In genomic region chr19:7795555-7796161, GRCh38 we compare ENCODE assay signal across 18 cellular contexts. TPM values are rescaled to one million over a fixed set of nuclear protein-coding genes. Genes with fewer than 3 reads are reported as not detected.
A peak's percentile ranks its signal among the peaks of the same experiment; 100 is the strongest.
DNase-seq lines count a peak whose midpoint lies in the region; ATAC-seq, FAIRE-seq and TF ChIP-seq lines count a peak whose summit lies in the region.
"Had no signal": no experiment of that assay in that cellular context is flagged by ENCODE, and none has a peak within 500 bp of the region (broad histone marks: within the 10 kb centered on the region; RNA-seq: fewer than 3 reads in every experiment).

No MANE protein-coding gene starts in this region.

- no peak overlapping the region for H3K4me3 ChIP-seq in AG04450 (ENCODE audit: low read depth, low read length)
- H3K4me3 ChIP-seq in IMR-90 (ENCODE audit: insufficient read depth, low read depth, low read length) = no peak overlapping the region
- H3K4me3 ChIP-seq in endothelial cell of umbilical vein (replicated peaks in 1 of 3; ENCODE audit: insufficient read depth in 1 of 3, low read depth in 1 of 3, low read length in 3 of 3) = no peak overlapping the region
- H3K4me3 ChIP-seq: PC-9 had no signal

- no peak overlapping the region for H4K5ac ChIP-seq in IMR-90 (ENCODE audit: low read depth, low read length)

- TF ChIP-seq POLR2A in IMR-90 (IDR thresholded peaks at IDR 0.05; ENCODE audit: low read depth, low read length) (no peak), endothelial cell of umbilical vein (IDR thresholded peaks at IDR 0.05; ENCODE audit: low read depth, low read length) (peak; percentile 39)

- BruUV-seq in IMR-90 (replicated peaks; lab: Mats Ljungman, UMichigan) = no TSS peak
- BruUV-seq in endothelial cell of umbilical vein (replicated peaks; lab: Mats Ljungman, UMichigan) = no TSS peak

- POLR2A ChIA-PET in AG04450 (lab: Yijun Ruan, JAX) (no interaction called here), IMR-90 (lab: Charles Lee; ENCODE audit: unreplicated experiment) (no interaction called here), endothelial cell of umbilical vein (lab: Charles Lee) (no interaction called here)

- no peaks in the 10 kb centered on the region for H3K27me3 ChIP-seq in AG04450 (ENCODE audit: control insufficient read depth, insufficient read depth, low read length)
- H3K27me3 ChIP-seq in IMR-90 (ENCODE audit: control insufficient read depth, insufficient read depth, low read length) = no peaks in the 10 kb centered on the region; the same call in 1 of the 2 replicates
- no peaks in the 10 kb centered on the region for H3K27me3 ChIP-seq in endothelial cell of umbilical vein (ENCODE audit: control insufficient read depth in 2 of 2, insufficient read depth in 2 of 2, low read length in 2 of 2)

- H2AK9ac ChIP-seq in IMR-90 (replicated peaks; ENCODE audit: low read depth, low read length, poor library complexity) = no peak overlapping the region

- no peak overlapping the region for H3K18ac ChIP-seq in IMR-90 (ENCODE audit: low read depth, low read length)

- TF ChIP-seq CTCF in AG04450 (IDR thresholded peaks at IDR 0.05; ENCODE audit: low read depth, low read length) (no peak), IMR-90 (conservative IDR thresholded peaks at IDR 0.05; ENCODE audit: low read depth, low read length) (no peak), endothelial cell of umbilical vein (IDR thresholded peaks at IDR 0.05; ENCODE audit: extremely low read depth in 1 of 2, insufficient read depth in 1 of 2, low read depth in 1 of 2, low read length in 2 of 2) (no peak)

- no peak overlapping the region for H4K91ac ChIP-seq in IMR-90 (ENCODE audit: insufficient read depth, low read depth, low read length)

- H2BK15ac ChIP-seq in IMR-90 (ENCODE audit: low read depth, low read length) = no peak overlapping the region; the same call in 2 of the 3 replicates

- peaks cover 4% of the 10 kb centered on the region for H3K79me2 ChIP-seq in endothelial cell of umbilical vein (ENCODE audit: control insufficient read depth, insufficient read depth, low read length)

- H3K23ac ChIP-seq in IMR-90 (ENCODE audit: low read depth, low read length) = peak overlapping the region; percentile 80

- peak overlapping the region; percentile 70 for H2BK5ac ChIP-seq in IMR-90 (ENCODE audit: low read depth, low read length, poor library complexity, severe bottlenecking)

- H3K56ac ChIP-seq in IMR-90 (ENCODE audit: extremely low read depth, insufficient read depth, low read length) = no peak overlapping the region

- ATAC-seq in IMR-90 (ENCODE audit: low read depth) = peak; percentile 76
- ATAC-seq in GM19324 (IDR thresholded peaks at IDR 0.05; ENCODE audit: low FRiP score, unreplicated experiment) = no peak
- no peak for ATAC-seq in GM19395 (IDR thresholded peaks at IDR 0.05; ENCODE audit: unreplicated experiment)

- peak overlapping the region; percentile 74 for H2AFZ ChIP-seq in IMR-90 (replicated peaks; ENCODE audit: low read length, poor library complexity)
- no peak overlapping the region for H2AFZ ChIP-seq in endothelial cell of umbilical vein (ENCODE audit: low read depth, low read length)
- H2AFZ ChIP-seq: PC-9 had no signal

- H3K9me3 ChIP-seq in AG04450 (ENCODE audit: control insufficient read depth, insufficient read depth, low read length) (peaks cover 3% of the 10 kb centered on the region), IMR-90 (ENCODE audit: control insufficient read depth, insufficient read depth, low read length) (no peaks in the 10 kb centered on the region; the same call in 1 of the 2 replicates), endothelial cell of umbilical vein (replicated peaks; ENCODE audit: control insufficient read depth, insufficient read depth, low read length) (no peaks in the 10 kb centered on the region)

- H3K4me1 ChIP-seq in IMR-90 (ENCODE audit: control insufficient read depth, insufficient read depth, low read length) (peaks cover 6% of the 10 kb centered on the region), endothelial cell of umbilical vein (ENCODE audit: control insufficient read depth, extremely low read depth, insufficient read depth, low read length) (peaks cover 22% of the 10 kb centered on the region)

- H2BK20ac ChIP-seq in IMR-90 (ENCODE audit: low read depth, low read length) = peak overlapping the region; percentile 10; the same call in 1 of the 2 replicates

- H4K8ac ChIP-seq in IMR-90 (ENCODE audit: low read depth in 2 of 2, low read length in 2 of 2) = peak overlapping the region; percentile 36 to 60; a peak in 2 of 4 replicates

- 0 out of 2 replicates have a peak, but pooled peaks cover 3% of the 10 kb centered on the region for H3K9me1 ChIP-seq in IMR-90 (ENCODE audit: insufficient read depth, low read length)
- H3K9me1 ChIP-seq in endothelial cell of umbilical vein (replicated peaks; ENCODE audit: control insufficient read depth, extremely low read depth, insufficient read depth, low read length) = no peaks in the 10 kb centered on the region

- H3K36me3 ChIP-seq in IMR-90 (ENCODE audit: control insufficient read depth, insufficient read depth, low read length) (no peaks in the 10 kb centered on the region), endothelial cell of umbilical vein (ENCODE audit: control insufficient read depth in 2 of 2, extremely low read depth in 1 of 2, insufficient read depth in 2 of 2, low read length in 2 of 2) (peaks cover 0 to under 1% of the 10 kb centered on the region in 2 experiments)

- no peaks in the 10 kb centered on the region for H4K20me1 ChIP-seq in IMR-90 (ENCODE audit: insufficient read depth, low read length)
- no peaks in the 10 kb centered on the region for H4K20me1 ChIP-seq in endothelial cell of umbilical vein (replicated peaks; ENCODE audit: control insufficient read depth, extremely low read depth, insufficient read depth, low read length)

- H2AK5ac ChIP-seq in IMR-90 (ENCODE audit: low read depth, low read length) = no peak overlapping the region

- CTCF ChIA-PET in AG04450 (lab: Charles Lee) = interaction anchor here (2.1 to 2.2 kb wide), 2 partner anchors 227 to 441 kb away, joined by 9 to 18 read pairs; no protein-coding TSS in a partner anchor
- CTCF ChIA-PET in IMR-90 (lab: Yijun Ruan, JAX) = interaction anchor here (1.0 kb wide), 1 partner anchor 227 kb away, joined by 3 read pairs; no protein-coding TSS in a partner anchor
- CTCF ChIA-PET in endothelial cell of umbilical vein (lab: Charles Lee) = interaction anchor here (0.6 to 8.5 kb wide), 7 partner anchors 9 to 227 kb away, joined by 3 to 121 read pairs (median 4); partner anchors contain the start of gene TRAPPC5

- dilution Hi-C loops in IMR-90 (cut with HindIII; ENCODE audit: low sequenced_read_pairs, unreplicated experiment) (no loop called here), endothelial cell of umbilical vein (cut with MboI; ENCODE audit: extremely low pct_ligation_motif_present, low sequenced_read_pairs) (no loop called here)

- no peak for TF ChIP-seq RAD21 in IMR-90 (IDR thresholded peaks at IDR 0.05; ENCODE audit: low read length)

- DNase-seq in AG04450 (ENCODE audit: low read depth, low spot score) (peak; percentile 2), IMR-90 (peak; percentile 78), NCI-H69 (lab: John Stamatoyannopoulos, UW) (peak; percentile 97), endothelial cell of umbilical vein (ENCODE audit: low read depth, low spot score) (peak; percentile 95), KG1 (lab: John Stamatoyannopoulos, UW) (no peak), NCI-H1694 treated with DMSO at 0.1 percent for 48 hours (lab: John Stamatoyannopoulos, UW) (no peak)
- DNase-seq: Caco-2, NCI-H1694, NCI-H524, PC-9, T-helper 1 cell had no signal

- peak overlapping the region; percentile 92 for H2BK120ac ChIP-seq in IMR-90 (ENCODE audit: low read depth, low read length)

- in situ Hi-C loops in IMR-90 (cut with MboI; ENCODE audit: low sequenced_read_pairs) = loop anchor here (10.0 kb wide), 1 partner anchor 111 kb away; the partner anchor contains the start of gene TRAPPC5

- intact Hi-C loops in IMR-90 (cut with micrococcal nuclease) (no loop called here), endothelial cell of umbilical vein (cut with micrococcal nuclease) (loop anchor here (1.0 to 2.0 kb wide), 2 partner anchors 33 to 166 kb away; partner anchors contain the start of genes PET100 and XAB2)

- peak overlapping the region; percentile 86; the same call in 1 of the 2 replicates for H3K4ac ChIP-seq in IMR-90 (ENCODE audit: low read depth, low read length)

- H3K27ac ChIP-seq in AG04450 (ENCODE audit: low read depth, low read length) (no peak overlapping the region), IMR-90 (ENCODE audit: insufficient read depth, low read length) (no peak overlapping the region), endothelial cell of umbilical vein (ENCODE audit: insufficient read depth, low read depth, low read length) (peak overlapping the region; percentile 98)
- H3K27ac ChIP-seq: C4-2B, PC-9 had no signal

- no peaks in the 10 kb centered on the region for H3K79me1 ChIP-seq in IMR-90 (ENCODE audit: low read depth in 1 of 2, low read length in 2 of 2)

- peak; percentile 83 for FAIRE-seq in endothelial cell of umbilical vein (lab: Jason Lieb, UNC)
- FAIRE-seq: G401.6, GM12891 had no signal

- no CpG with 5 or more reads among the region's 8 CpGs for whole genome bisulfite sequencing in IMR-90 (ENCODE audit: extremely low coverage in 2 of 2, insufficient read length in 1 of 2), 2 experiments

- peak overlapping the region; percentile 83; the same call in 1 of the 2 replicates for H3K14ac ChIP-seq in IMR-90 (replicated peaks; ENCODE audit: low read depth, low read length)

- H3K4me2 ChIP-seq in IMR-90 (ENCODE audit: low read depth, low read length) (peak overlapping the region; percentile 27; the same call in 1 of the 2 replicates), endothelial cell of umbilical vein (ENCODE audit: insufficient read depth, low read length) (peak overlapping the region; percentile 24)
- H3K4me2 ChIP-seq: PC-9 had no signal

- H3K9ac ChIP-seq in IMR-90 (ENCODE audit: low read depth, low read length) (no peak overlapping the region), endothelial cell of umbilical vein (replicated peaks; ENCODE audit: extremely low read depth, insufficient read depth, low read length) (peak overlapping the region; percentile 69)

RNA-seq across cellular contexts. Expression of gene CLEC4M, which starts 32.6 kb away (rescaled TPM):
- polyA plus RNA-seq in AG04450 (2011; rRNA removed) (not detected in 2 replicates), IMR-90 (2012; rRNA removed) (not detected in 2 replicates), endothelial cell of umbilical vein (1.0 and 1.1 TPM in 2 replicates)
- polyA minus RNA-seq in AG04450 (2011; rRNA and poly(A)+ RNA removed) = not detected in 2 replicates
- total RNA-seq in IMR-90 (2012; rRNA removed) (not detected in 2 replicates), endothelial cell of umbilical vein (0.23 and 0.46 TPM in 2 replicates)
- not detected in 2 replicates for polyA plus RNA-seq in IMR-90 (2012; cell fraction: cytosol; rRNA removed)
- not detected in 2 replicates for polyA plus RNA-seq in IMR-90 (2012; cell fraction: nucleus; rRNA removed; ENCODE audit: low replicate concordance)
- 0.35 and 0.37 TPM in 2 replicates for polyA plus RNA-seq in endothelial cell of umbilical vein (2011; cell fraction: cytosol; rRNA removed)
- 13.2 and 14.6 TPM in 2 replicates for polyA plus RNA-seq in endothelial cell of umbilical vein (2011; cell fraction: nucleus; rRNA removed)
- 0.20 and 0.42 TPM in 2 replicates for polyA plus RNA-seq in endothelial cell of umbilical vein (2012)
- 0.25 and 1.2 TPM in 2 replicates for polyA minus RNA-seq in endothelial cell of umbilical vein
- not detected for polyA minus RNA-seq in endothelial cell of umbilical vein (2011; cell fraction: cytosol; rRNA and poly(A)+ RNA removed)
- polyA minus RNA-seq in endothelial cell of umbilical vein (2011; cell fraction: nucleus; rRNA and poly(A)+ RNA removed) = 0.82 and 0.87 TPM in 2 replicates
- total RNA-seq: Caco-2, LHCN-M2, PC-9 had no signal

RNA-seq across cellular contexts. Expression of gene EVI5L, which starts 34.4 kb away (rescaled TPM):
- polyA plus RNA-seq in AG04450 (2011; rRNA removed) = 6.7 and 9.1 TPM in 2 replicates
- polyA minus RNA-seq in AG04450 (2011; rRNA and poly(A)+ RNA removed) = 9.6 and 20.1 TPM in 2 replicates
- total RNA-seq in IMR-90 (2012; rRNA removed) = 12.7 and 15.0 TPM in 2 replicates
- 14.6 and 15.0 TPM in 2 replicates for polyA plus RNA-seq in IMR-90 (2012; rRNA removed)
- polyA plus RNA-seq in IMR-90 (2012; cell fraction: cytosol; rRNA removed) = 13.6 and 18.5 TPM in 2 replicates
- 21.0 and 37.0 TPM in 2 replicates for polyA plus RNA-seq in IMR-90 (2012; cell fraction: nucleus; rRNA removed; ENCODE audit: low replicate concordance)
- total RNA-seq in endothelial cell of umbilical vein = 13.5 and 18.3 TPM in 2 replicates
- 11.9 and 15.8 TPM in 2 replicates for polyA plus RNA-seq in endothelial cell of umbilical vein
- 9.3 and 10.3 TPM in 2 replicates for polyA plus RNA-seq in endothelial cell of umbilical vein (2011; cell fraction: cytosol; rRNA removed)
- 14.7 and 18.5 TPM in 2 replicates for polyA plus RNA-seq in endothelial cell of umbilical vein (2011; cell fraction: nucleus; rRNA removed)
- 10.3 and 17.7 TPM in 2 replicates for polyA plus RNA-seq in endothelial cell of umbilical vein (2012)
- polyA minus RNA-seq in endothelial cell of umbilical vein = 14.3 and 23.8 TPM in 2 replicates
- 7.0 TPM for polyA minus RNA-seq in endothelial cell of umbilical vein (2011; cell fraction: cytosol; rRNA and poly(A)+ RNA removed)
- polyA minus RNA-seq in endothelial cell of umbilical vein (2011; cell fraction: nucleus; rRNA and poly(A)+ RNA removed) = 8.7 and 9.9 TPM in 2 replicates

RNA-seq across cellular contexts. Expression of gene CD209, which starts 48.3 kb away (rescaled TPM):
- polyA plus RNA-seq in AG04450 (2011; rRNA removed) = not detected in 2 replicates
- polyA minus RNA-seq in AG04450 (2011; rRNA and poly(A)+ RNA removed) = not detected in 2 replicates
- not detected in 2 replicates for total RNA-seq in IMR-90 (2012; rRNA removed)
- not detected in 2 replicates for polyA plus RNA-seq in IMR-90 (2012; rRNA removed)
- not detected in 2 replicates for polyA plus RNA-seq in IMR-90 (2012; cell fraction: cytosol; rRNA removed)
- polyA plus RNA-seq in IMR-90 (2012; cell fraction: nucleus; rRNA removed; ENCODE audit: low replicate concordance) = not detected in 2 replicates
- total RNA-seq in endothelial cell of umbilical vein = not detected in 2 replicates
- not detected in 2 replicates for polyA plus RNA-seq in endothelial cell of umbilical vein
- not detected in 2 replicates for polyA plus RNA-seq in endothelial cell of umbilical vein (2011; cell fraction: cytosol; rRNA removed)
- not detected in 2 replicates for polyA plus RNA-seq in endothelial cell of umbilical vein (2011; cell fraction: nucleus; rRNA removed)
- not detected in 2 replicates for polyA plus RNA-seq in endothelial cell of umbilical vein (2012)
- polyA minus RNA-seq in endothelial cell of umbilical vein = not detected in 2 replicates
- polyA minus RNA-seq in endothelial cell of umbilical vein (2011; cell fraction: cytosol; rRNA and poly(A)+ RNA removed) = not detected
- not detected in 2 replicates for polyA minus RNA-seq in endothelial cell of umbilical vein (2011; cell fraction: nucleus; rRNA and poly(A)+ RNA removed)
- total RNA-seq: A172, Caco-2, LHCN-M2, PC-9 had no signal

Comparison
In these comparisons a context has a peak if more than half of its experiments do, and no peak if none do; other contexts are left out.
1. DNase-seq: peak in AG04450 (single experiment), IMR-90 (single experiment), NCI-H69 (single experiment) and endothelial cell of umbilical vein (single experiment); none in KG1 (single experiment) and NCI-H1694 treated with DMSO at 0.1 percent for 48 hours (single experiment).